In genomic region chr4:169485791-169486742, GRCh38 we compare ENCODE assay signal across 1 cellular context.
A peak's percentile ranks its signal among the peaks of the same experiment; 100 is the strongest.
TF ChIP-seq lines count a peak whose summit lies in the region.

No MANE protein-coding gene starts in this region.

TF ChIP-seq in GM12878, 131 proteins besides CTCF, POLR2A, EP300 and RAD21 (continued from another document):
- TF ChIP-seq PRDM15 (CRISPR knock-in tag; IDR thresholded peaks at IDR 0.05) (no peak), MTA2 (IDR thresholded peaks at IDR 0.05; ENCODE audit: low read depth) (no peak), PKNOX1 (IDR thresholded peaks at IDR 0.05) (peak; percentile 56; the same call in 1 of the 2 replicates), JUND (IDR thresholded peaks at IDR 0.05; ENCODE audit: low read depth, low read length) (no peak), MYB (IDR thresholded peaks at IDR 0.05; ENCODE audit: borderline replicate concordance, low read depth, low read length) (no peak)
